Comparison of ENCODE assay signal across 19 cellular contexts in genomic region chr2:240711701-240712100, GRCh38. TPM values are rescaled to one million over a fixed set of nuclear protein-coding genes. Genes with fewer than 3 reads are reported as not detected.
DNase-seq lines count a peak whose midpoint lies in the region; ATAC-seq and TF ChIP-seq lines count a peak whose summit lies in the region.
"Had no signal": no experiment of that assay in that cellular context is flagged by ENCODE, and none has a peak within 500 bp of the region (broad histone marks: within the 10 kb centered on the region; RNA-seq: fewer than 3 reads in every experiment).

No MANE protein-coding gene starts in this region.

- TF ChIP-seq CTCF in right atrium auricular region (IDR thresholded peaks at IDR 0.05) (no peak), glutamatergic neuron (IDR thresholded peaks at IDR 0.05; ENCODE audit: partially characterized antibody, unreplicated experiment) (no peak)

- intact Hi-C loops in left ventricle myocardium superior (cut with micrococcal nuclease) = no loop called here

- no peaks in the 10 kb centered on the region for H3K27me3 ChIP-seq in right atrium auricular region
- H3K27me3 ChIP-seq: BLaER1 had no signal

- no peak overlapping the region for H3K4me3 ChIP-seq in right atrium auricular region
- H3K4me3 ChIP-seq: BLaER1, GM23338 had no signal

- peaks cover 8% of the 10 kb centered on the region for H3K4me1 Mint-ChIP-seq in glutamatergic neuron (ENCODE audit: low read depth, unreplicated experiment)
- H3K4me1 Mint-ChIP-seq: CD4-positive, alpha-beta memory T cell had no signal

- no peaks in the 10 kb centered on the region for H3K4me1 ChIP-seq in right atrium auricular region

- no peak overlapping the region for H3K4me3 Mint-ChIP-seq in glutamatergic neuron (ENCODE audit: unreplicated experiment)
- H3K4me3 Mint-ChIP-seq: CD14-positive monocyte; CD4-positive, alpha-beta memory T cell; GM23338; HFFc6 had no signal

- no peak overlapping the region for H3K27ac ChIP-seq in right atrium auricular region
- H3K27ac ChIP-seq: BLaER1 had no signal

- H3K9me3 ChIP-seq in right atrium auricular region = no peaks in the 10 kb centered on the region
- H3K9me3 ChIP-seq: BLaER1 had no signal

- peaks cover 12% of the 10 kb centered on the region for H3K27me3 Mint-ChIP-seq in glutamatergic neuron (ENCODE audit: unreplicated experiment)

- H3K9me3 Mint-ChIP-seq in glutamatergic neuron (ENCODE audit: unreplicated experiment) = peaks cover 20% of the 10 kb centered on the region
- H3K9me3 Mint-ChIP-seq: CD14-positive monocyte; CD4-positive, alpha-beta memory T cell; GM23338; HFFc6 had no signal

- no peaks in the 10 kb centered on the region for H3K36me3 ChIP-seq in right atrium auricular region
- H3K36me3 ChIP-seq: BLaER1 had no signal

- H3K36me3 Mint-ChIP-seq in glutamatergic neuron (ENCODE audit: unreplicated experiment) = no peaks in the 10 kb centered on the region
- H3K36me3 Mint-ChIP-seq: CD14-positive monocyte; CD4-positive, alpha-beta memory T cell had no signal

- no peak overlapping the region for H3K27ac Mint-ChIP-seq in glutamatergic neuron (ENCODE audit: unreplicated experiment)
- H3K27ac Mint-ChIP-seq: CD14-positive monocyte; CD4-positive, alpha-beta memory T cell; GM23338; HFFc6 had no signal

- DNase-seq in NCI-H82 (lab: John Stamatoyannopoulos, UW) (peak; percentile 29), NCI-H82 treated with DMSO at 0.1 percent for 48 hours (lab: John Stamatoyannopoulos, UW; ENCODE audit: unreplicated experiment) (no peak), left ventricle myocardium superior (peak; percentile 18), right atrium auricular region (ENCODE audit: low spot score) (no peak), COLO668 (lab: John Stamatoyannopoulos, UW; ENCODE audit: unreplicated experiment) (peak; percentile 18), glutamatergic neuron (peak; percentile 23), NCI-H526 treated with DMSO at 0.1 percent for 48 hours (lab: John Stamatoyannopoulos, UW) (no peak)
- no peak for DNase-seq in activated CD4-positive, alpha-beta T cell treated with anti-CD3 and anti-CD28 coated beads for 4 hours
- DNase-seq: 8988T; Calu3; CD4-positive, alpha-beta memory T cell; DMS79 treated with DMSO at 0.1 percent for 48 hours; GF-D8; HFFc6 had no signal

- ATAC-seq in left ventricle myocardium superior = no peak
- ATAC-seq: GM23338, HCT116 had no signal

RNA-seq across cellular contexts. Expression of gene AQP12A, which starts 20.0 kb away (rescaled TPM):
- total RNA-seq in left ventricle myocardium superior (not detected), right atrium auricular region (not detected), glutamatergic neuron (ENCODE audit: unreplicated experiment) (not detected)
- total RNA-seq: A673; Calu3; CD4-positive, alpha-beta memory T cell; GM23338; HFFc6 had no signal

RNA-seq across cellular contexts. Expression of gene AQP12B, which starts 29.0 kb away (rescaled TPM):
- total RNA-seq in left ventricle myocardium superior = not detected
- total RNA-seq in right atrium auricular region = not detected
- not detected for total RNA-seq in glutamatergic neuron (ENCODE audit: unreplicated experiment)
- total RNA-seq: A673; Calu3; CD4-positive, alpha-beta memory T cell; GM23338; HFFc6 had no signal

Comparison
In these comparisons a context has a peak if more than half of its experiments do, and no peak if none do; other contexts are left out.
1. DNase-seq: peak in NCI-H82 (single experiment), left ventricle myocardium superior (single experiment), COLO668 (single experiment) and glutamatergic neuron (single experiment); none in NCI-H82 treated with DMSO at 0.1 percent for 48 hours (single experiment), right atrium auricular region (single experiment), activated CD4-positive, alpha-beta T cell treated with anti-CD3 and anti-CD28 coated beads for 4 hours (0 of 2) and NCI-H526 treated with DMSO at 0.1 percent for 48 hours (single experiment).